In the genomic region with DNA sequence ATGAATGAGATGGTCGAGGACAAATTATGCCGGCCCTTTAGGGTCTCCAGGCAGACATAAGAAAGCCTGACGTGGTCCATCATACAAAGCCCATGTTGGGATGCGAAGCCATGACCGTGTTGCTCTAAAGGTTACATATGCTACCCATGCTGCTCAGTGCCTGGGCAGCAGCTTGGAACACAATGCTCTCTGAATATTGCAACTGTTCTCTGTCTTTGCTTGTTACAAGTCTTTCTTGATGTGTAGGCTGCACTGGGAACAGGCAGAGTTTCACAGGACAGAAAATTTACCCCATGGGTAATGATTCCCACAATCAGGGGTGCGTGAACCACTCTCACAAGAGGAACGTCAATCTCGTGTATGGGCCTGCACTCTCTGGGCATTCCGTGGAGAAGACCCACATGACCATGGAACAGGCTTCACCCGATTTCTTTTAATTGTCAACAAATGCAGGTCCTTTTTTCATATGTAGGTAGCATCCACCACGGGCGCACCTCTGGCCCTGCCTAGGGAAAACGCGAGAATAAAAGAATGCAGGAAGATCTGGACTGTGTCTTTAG, we compare ENCODE assay signal across 17 cellular contexts.
DNase-seq lines count a peak whose midpoint lies in the region; TF ChIP-seq lines count a peak whose summit lies in the region.
"Had no signal": no experiment of that assay in that cellular context is flagged by ENCODE, and none has a peak within 500 bp of the region (broad histone marks: within the 10 kb centered on the region; RNA-seq: fewer than 3 reads in every experiment).

No MANE protein-coding gene starts in this region.

- H3K36me3 Mint-ChIP-seq in activated naive CD4-positive, alpha-beta T cell treated with anti-CD3 and anti-CD28 coated beads, Interleukin-2, amount 50 U/mL, for 24 hours: no peaks in the 10 kb centered on the region
- H3K36me3 Mint-ChIP-seq in activated naive CD4-positive, alpha-beta T cell treated with anti-CD3 and anti-CD28 coated beads, Interleukin-2, amount 10 ng/mL, durations not matched to agents 7 days and 5 days: peaks cover 25% of the 10 kb centered on the region

- H3K4me1 ChIP-seq in colonic mucosa: no peaks in the 10 kb centered on the region
- peaks cover 7% of the 10 kb centered on the region for H3K4me1 ChIP-seq in vagina
- H3K4me1 ChIP-seq: Peyer's patch had no signal

- H3K9ac ChIP-seq in colonic mucosa (ENCODE audit: low read depth in 2 of 2, low read length in 2 of 2): no peak overlapping the region

- peak overlapping the region; percentile 35 for H3K27ac Mint-ChIP-seq in activated naive CD4-positive, alpha-beta T cell treated with anti-CD3 and anti-CD28 coated beads, Interleukin-2, amount 50 U/mL, for 24 hours
- no peak overlapping the region for H3K27ac Mint-ChIP-seq in activated naive CD4-positive, alpha-beta T cell treated with anti-CD3 and anti-CD28 coated beads, Interleukin-2, amount 10 ng/mL, durations not matched to agents 7 days and 5 days

- TF ChIP-seq CTCF in colonic mucosa (IDR thresholded peaks at IDR 0.05) (no peak), vagina (IDR thresholded peaks at IDR 0.05) (no peak)

- H3K9me3 Mint-ChIP-seq in activated naive CD4-positive, alpha-beta T cell treated with anti-CD3 and anti-CD28 coated beads, Interleukin-2, amount 50 U/mL, for 24 hours: no peaks in the 10 kb centered on the region
- no peaks in the 10 kb centered on the region for H3K9me3 Mint-ChIP-seq in activated naive CD4-positive, alpha-beta T cell treated with anti-CD3 and anti-CD28 coated beads, Interleukin-2, amount 10 ng/mL, durations not matched to agents 7 days and 5 days
- H3K9me3 Mint-ChIP-seq: CD8-positive, alpha-beta T cell had no signal

- CTCF ChIA-PET in activated naive CD4-positive, alpha-beta T cell treated with anti-CD3 and anti-CD28 coated beads, Interleukin-2, amount 10 ng/mL, durations not matched to agents 7 days and 5 days (lab: Charles Lee): no interaction called here

- no peaks in the 10 kb centered on the region for H3K27me3 Mint-ChIP-seq in activated naive CD4-positive, alpha-beta T cell treated with anti-CD3 and anti-CD28 coated beads, Interleukin-2, amount 50 U/mL, for 24 hours
- no peaks in the 10 kb centered on the region for H3K27me3 Mint-ChIP-seq in activated naive CD4-positive, alpha-beta T cell treated with anti-CD3 and anti-CD28 coated beads, Interleukin-2, amount 10 ng/mL, durations not matched to agents 7 days and 5 days

- intact Hi-C loops in colonic mucosa (cut with DNase I) (no loop called here), posterior vena cava (cut with DNase I) (no loop called here), vagina (cut with DNase I) (no loop called here)

- no peak for DNase-seq in activated naive CD4-positive, alpha-beta T cell treated with anti-CD3 and anti-CD28 coated beads, Interleukin-2, amount 10 ng/mL, durations not matched to agents 7 days and 5 days
- DNase-seq in colonic mucosa (peak; percentile 8), posterior vena cava (ENCODE audit: low spot score) (peak; percentile 45), vagina (ENCODE audit: extremely low spot score in 2 of 2) (peak; percentile 54 to 72), middle frontal gyrus (ENCODE audit: extremely low spot score, low spot score) (no peak), DMS 273 (lab: John Stamatoyannopoulos, UW; ENCODE audit: unreplicated experiment) (no peak), activated gamma-delta T cell (lab: John Stamatoyannopoulos, UW) (no peak)
- DNase-seq: CD8-positive, alpha-beta T cell; KBM-7; NCI-H1105; NCI-H1694 treated with DMSO at 0.1 percent for 48 hours; NCI-H2107; NCI-H510A; NCI-H748 treated with DMSO at 0.1 percent for 48 hours; NK-92 treated with Interleukin-12 subunit alpha and Interleukin-12 subunit beta, amount 100 ng/mL, for 24 hours had no signal

- H3K4me1 Mint-ChIP-seq in activated naive CD4-positive, alpha-beta T cell treated with anti-CD3 and anti-CD28 coated beads, Interleukin-2, amount 50 U/mL, for 24 hours: peaks cover 54% of the 10 kb centered on the region
- H3K4me1 Mint-ChIP-seq in activated naive CD4-positive, alpha-beta T cell treated with anti-CD3 and anti-CD28 coated beads, Interleukin-2, amount 10 ng/mL, durations not matched to agents 7 days and 5 days: peaks cover 45% of the 10 kb centered on the region

- no peaks in the 10 kb centered on the region for H3K27me3 ChIP-seq in colonic mucosa
- no peaks in the 10 kb centered on the region for H3K27me3 ChIP-seq in vagina
- H3K27me3 ChIP-seq: Peyer's patch had no signal

- TF ChIP-seq POLR2A in vagina (IDR thresholded peaks at IDR 0.05): no peak

- H3K4me3 ChIP-seq in colonic mucosa: no peak overlapping the region
- no peak overlapping the region for H3K4me3 ChIP-seq in vagina
- H3K4me3 ChIP-seq: Peyer's patch had no signal

- H3K9me3 ChIP-seq in colonic mucosa (no peaks in the 10 kb centered on the region), vagina (no peaks in the 10 kb centered on the region)
- H3K9me3 ChIP-seq: Peyer's patch had no signal

- no peak overlapping the region for H3K27ac ChIP-seq in colonic mucosa
- no peak overlapping the region for H3K27ac ChIP-seq in vagina
- H3K27ac ChIP-seq: Peyer's patch had no signal

- no peaks in the 10 kb centered on the region for H3K36me3 ChIP-seq in colonic mucosa
- no peaks in the 10 kb centered on the region for H3K36me3 ChIP-seq in vagina
- H3K36me3 ChIP-seq: Peyer's patch had no signal

- H3K4me3 Mint-ChIP-seq in activated naive CD4-positive, alpha-beta T cell treated with anti-CD3 and anti-CD28 coated beads, Interleukin-2, amount 50 U/mL, for 24 hours: no peak overlapping the region
- no peak overlapping the region for H3K4me3 Mint-ChIP-seq in activated naive CD4-positive, alpha-beta T cell treated with anti-CD3 and anti-CD28 coated beads, Interleukin-2, amount 10 ng/mL, durations not matched to agents 7 days and 5 days
- H3K4me3 Mint-ChIP-seq: CD8-positive, alpha-beta T cell had no signal

Comparison
In these comparisons a context has a peak if more than half of its experiments do, and no peak if none do; other contexts are left out.
1. DNase-seq: peak in colonic mucosa (single experiment), posterior vena cava (single experiment) and vagina (2 of 2); none in activated naive CD4-positive, alpha-beta T cell treated with anti-CD3 and anti-CD28 coated beads, Interleukin-2, amount 10 ng/mL, durations not matched to agents 7 days and 5 days (single experiment), middle frontal gyrus (single experiment), DMS 273 (single experiment) and activated gamma-delta T cell (single experiment).